ENCODE assay signal across 13 cellular contexts in genomic region chr1:209876091-209876800, GRCh38. TPM values are rescaled to one million over a fixed set of nuclear protein-coding genes. Genes with fewer than 3 reads are reported as not detected.
DNase-seq lines count a peak whose midpoint lies in the region; ATAC-seq, FAIRE-seq and TF ChIP-seq lines count a peak whose summit lies in the region.
"Had no signal": no experiment of that assay in that cellular context is flagged by ENCODE, and none has a peak within 500 bp of the region (broad histone marks: within the 10 kb centered on the region; RNA-seq: fewer than 3 reads in every experiment).

No MANE protein-coding gene starts in this region.

- FAIRE-seq in A549 (lab: Jason Lieb, UNC): no peak

- peaks cover 37% of the 10 kb centered on the region for H3K27me3 Mint-ChIP-seq in activated CD8-positive, alpha-beta memory T cell treated with anti-CD3 and anti-CD28 coated beads, Interleukin-2, amount 10 ng/mL, durations not matched to agents 7 days and 5 days

- no peaks in the 10 kb centered on the region for H3K9me3 ChIP-seq in A549
- H3K9me3 ChIP-seq: gastrocnemius medialis had no signal

- H3K27ac ChIP-seq in A549: no peak overlapping the region
- H3K27ac ChIP-seq: gastrocnemius medialis had no signal

- H3K4me3 Mint-ChIP-seq in activated CD8-positive, alpha-beta memory T cell treated with anti-CD3 and anti-CD28 coated beads, Interleukin-2, amount 10 ng/mL, durations not matched to agents 7 days and 5 days: no peak overlapping the region

- no peak for TF ChIP-seq RAD21 in A549 (conservative IDR thresholded peaks at IDR 0.05 in 1 of 2, IDR thresholded peaks at IDR 0.05 in 1 of 2)

- intact Hi-C loops in posterior cingulate gyrus (cut with DNase I): no loop called here

- no peaks in the 10 kb centered on the region for H3K9me3 Mint-ChIP-seq in activated CD8-positive, alpha-beta memory T cell treated with anti-CD3 and anti-CD28 coated beads, Interleukin-2, amount 10 ng/mL, durations not matched to agents 7 days and 5 days (ENCODE audit: low read depth)

- no peak for TF ChIP-seq EP300 in A549 (IDR thresholded peaks at IDR 0.05)

- H3K36me3 Mint-ChIP-seq in activated CD8-positive, alpha-beta memory T cell treated with anti-CD3 and anti-CD28 coated beads, Interleukin-2, amount 10 ng/mL, durations not matched to agents 7 days and 5 days: no peaks in the 10 kb centered on the region

- WGBS in A549 (ENCODE audit: missing lambda C conversion rate): 70% methylated on average over 6 of the region's 6 CpGs

- no peak overlapping the region for H3K27ac Mint-ChIP-seq in activated CD8-positive, alpha-beta memory T cell treated with anti-CD3 and anti-CD28 coated beads, Interleukin-2, amount 10 ng/mL, durations not matched to agents 7 days and 5 days

- 0 out of 3 replicates have a peak overlapping the region, but pooled peaks have one; percentile 4 for H3K4me2 ChIP-seq in A549

- DNase-seq in A549 (ENCODE audit: low read depth in 1 of 2, low spot score in 1 of 2) (no peak), DMS79 (lab: John Stamatoyannopoulos, UW) (peak; percentile 65), NCI-H524 treated with DMSO at 0.1 percent for 48 hours (lab: John Stamatoyannopoulos, UW) (peak; percentile 87), choroid plexus epithelial cell (ENCODE audit: low read depth) (peak; percentile 66), posterior cingulate gyrus (no peak), GM10248 (ENCODE audit: extremely low spot score) (no peak)
- no peak for DNase-seq in activated CD8-positive, alpha-beta memory T cell treated with anti-CD3 and anti-CD28 coated beads, Interleukin-2, amount 10 ng/mL, durations not matched to agents 7 days and 5 days
- DNase-seq: activated CD8-positive, alpha-beta memory T cell treated with anti-CD3 and anti-CD28 coated beads, Interleukin-2, amount 50 U/mL, for 48 hours; effector CD4-positive, alpha-beta T cell; gastrocnemius medialis; stimulated activated CD4-positive, alpha-beta T cell treated with anti-CD3 and anti-CD28 coated beads, Interleukin-4, amount 100 ng/mL, for 4 hours; stimulated activated naive CD4-positive, alpha-beta T cell had no signal

- TF ChIP-seq POLR2A in A549 (IDR thresholded peaks at IDR 0.05; ENCODE audit: low read length): no peak

- CTCF ChIA-PET in A549 (lab: Yijun Ruan, JAX) (interaction anchor here (0.6 to 4.1 kb wide), 18 partner anchors 9 to 119 kb away, joined by 3 to 42 read pairs (median 6); no protein-coding TSS in a partner anchor), GM10248 (lab: Yijun Ruan, JAX) (interaction anchor here (0.7 to 1.5 kb wide), 2 partner anchors 12 to 23 kb away, joined by 3 to 4 read pairs; no protein-coding TSS in a partner anchor)
- CTCF ChIA-PET in activated CD8-positive, alpha-beta memory T cell treated with anti-CD3 and anti-CD28 coated beads, Interleukin-2, amount 10 ng/mL, durations not matched to agents 7 days and 5 days (lab: Charles Lee): no interaction called here

- ATAC-seq in A549: no peak
- ATAC-seq in activated CD8-positive, alpha-beta memory T cell treated with anti-CD3 and anti-CD28 coated beads, Interleukin-2, amount 10 ng/mL, durations not matched to agents 7 days and 5 days: no peak
- ATAC-seq in GM19452 (IDR thresholded peaks at IDR 0.05; ENCODE audit: unreplicated experiment): no peak
- ATAC-seq: gastrocnemius medialis had no signal

- no peaks in the 10 kb centered on the region for H3K4me1 Mint-ChIP-seq in activated CD8-positive, alpha-beta memory T cell treated with anti-CD3 and anti-CD28 coated beads, Interleukin-2, amount 10 ng/mL, durations not matched to agents 7 days and 5 days

- TF ChIP-seq CTCF in A549 (IDR thresholded peaks at IDR 0.05): no peak
- TF ChIP-seq CTCF in choroid plexus epithelial cell (conservative IDR thresholded peaks at IDR 0.05; ENCODE audit: low read depth, low read length): no peak
- no peak for TF ChIP-seq CTCF in GM10248 (IDR thresholded peaks at IDR 0.05; ENCODE audit: control extremely low read depth, extremely low read depth, low read depth, missing control alignments)

- H3K4me3 ChIP-seq in A549 (no peak overlapping the region), choroid plexus epithelial cell (ENCODE audit: low read depth, low read length) (no peak overlapping the region)
- H3K4me3 ChIP-seq: gastrocnemius medialis had no signal

- 0 out of 3 replicates have a peak, but pooled peaks cover 2% of the 10 kb centered on the region for H3K4me1 ChIP-seq in A549
- H3K4me1 ChIP-seq: gastrocnemius medialis had no signal

- POLR2A ChIA-PET in A549 (lab: Yijun Ruan, JAX): no interaction called here
- POLR2A ChIA-PET in GM10248 (lab: Yijun Ruan, JAX): no interaction called here

TF ChIP-seq in A549, 52 proteins besides CTCF, POLR2A, EP300 and RAD21 (continues in another document):
- TF ChIP-seq, protein P1, sequence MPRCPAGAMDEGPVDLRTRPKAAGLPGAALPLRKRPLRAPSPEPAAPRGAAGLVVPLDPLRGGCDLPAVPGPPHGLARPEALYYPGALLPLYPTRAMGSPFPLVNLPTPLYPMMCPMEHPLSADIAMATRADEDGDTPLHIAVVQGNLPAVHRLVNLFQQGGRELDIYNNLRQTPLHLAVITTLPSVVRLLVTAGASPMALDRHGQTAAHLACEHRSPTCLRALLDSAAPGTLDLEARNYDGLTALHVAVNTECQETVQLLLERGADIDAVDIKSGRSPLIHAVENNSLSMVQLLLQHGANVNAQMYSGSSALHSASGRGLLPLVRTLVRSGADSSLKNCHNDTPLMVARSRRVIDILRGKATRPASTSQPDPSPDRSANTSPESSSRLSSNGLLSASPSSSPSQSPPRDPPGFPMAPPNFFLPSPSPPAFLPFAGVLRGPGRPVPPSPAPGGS (IDR thresholded peaks at IDR 0.05): no peak
- no peak for TF ChIP-seq HOXB5 (CRISPR knock-in tag; IDR thresholded peaks at IDR 0.05)
- TF ChIP-seq PBX3 (IDR thresholded peaks at IDR 0.05): no peak
- TF ChIP-seq ZNF302 (CRISPR knock-in tag; IDR thresholded peaks at IDR 0.05): no peak
- no peak for TF ChIP-seq SMC3 (IDR thresholded peaks at IDR 0.05)
- no peak for TF ChIP-seq ATOH8 (CRISPR knock-in tag; IDR thresholded peaks at IDR 0.05; ENCODE audit: low read depth)
- TF ChIP-seq JUN (IDR thresholded peaks at IDR 0.05): no peak
- TF ChIP-seq CHD2 (IDR thresholded peaks at IDR 0.05; ENCODE audit: low read length, partially characterized antibody): no peak
- TF ChIP-seq, protein P2, sequence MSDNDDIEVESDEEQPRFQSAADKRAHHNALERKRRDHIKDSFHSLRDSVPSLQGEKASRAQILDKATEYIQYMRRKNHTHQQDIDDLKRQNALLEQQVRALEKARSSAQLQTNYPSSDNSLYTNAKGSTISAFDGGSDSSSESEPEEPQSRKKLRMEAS (IDR thresholded peaks at IDR 0.05): no peak
- TF ChIP-seq HDAC2 (IDR thresholded peaks at IDR 0.05): no peak
- no peak for TF ChIP-seq ESRRA (IDR thresholded peaks at IDR 0.05; ENCODE audit: borderline replicate concordance, low read length)
- no peak for TF ChIP-seq JUNB (IDR thresholded peaks at IDR 0.05)
- TF ChIP-seq RARB (CRISPR knock-in tag; IDR thresholded peaks at IDR 0.05): no peak
- TF ChIP-seq REST (IDR thresholded peaks at IDR 0.05): no peak
- TF ChIP-seq CBX8 (IDR thresholded peaks at IDR 0.05): no peak

RNA-seq across cellular contexts. Expression of gene UTP25, which starts 48.5 kb away (rescaled TPM):
- polyA plus RNA-seq in A549 (2011; rRNA removed) (16.5 and 16.7 TPM in 2 replicates), A549 (2017; fragmentation: RNase III; extraction: RNeasy Plus Mini Kit Qiagen cat#74134 plus additional on column Dnase treatment) (8.4 to 8.7 TPM (median 8.7 TPM) in 3 replicates)
- polyA plus RNA-seq in A549 (2012; cell fraction: cytosol; rRNA removed): 4.2 and 4.9 TPM in 2 replicates
- polyA plus RNA-seq in A549 (2012; cell fraction: nucleus; rRNA removed): 5.6 and 7.0 TPM in 2 replicates
- 18.0 and 18.3 TPM in 2 replicates for polyA minus RNA-seq in A549 (2011; rRNA and poly(A)+ RNA removed)
- 1 to 10 TPM; 4.7 to 9.7 TPM for total RNA-seq in activated CD8-positive, alpha-beta memory T cell treated with anti-CD3 and anti-CD28 coated beads, Interleukin-2, amount 10 ng/mL, durations not matched to agents 7 days and 5 days

Comparison
In these comparisons a context has a peak if more than half of its experiments do, and no peak if none do; other contexts are left out.
1. DNase-seq: peak in DMS79 (single experiment), NCI-H524 treated with DMSO at 0.1 percent for 48 hours (single experiment) and choroid plexus epithelial cell (single experiment); none in A549 (0 of 2), activated CD8-positive, alpha-beta memory T cell treated with anti-CD3 and anti-CD28 coated beads, Interleukin-2, amount 10 ng/mL, durations not matched to agents 7 days and 5 days (single experiment), posterior cingulate gyrus (0 of 10) and GM10248 (single experiment).